ENCODE assay signal across 13 cellular contexts in genomic region chr1:5622412-5622811, GRCh38.
DNase-seq lines count a peak whose midpoint lies in the region; ATAC-seq and TF ChIP-seq lines count a peak whose summit lies in the region.
"Had no signal": no experiment of that assay in that cellular context is flagged by ENCODE, and none has a peak within 500 bp of the region (broad histone marks: within the 10 kb centered on the region; RNA-seq: fewer than 3 reads in every experiment).

No MANE protein-coding gene starts in this region.

- no peaks in the 10 kb centered on the region for H3K36me3 ChIP-seq in MG63
- no peaks in the 10 kb centered on the region for H3K36me3 ChIP-seq in gastroesophageal sphincter
- H3K36me3 ChIP-seq: HAP-1 had no signal

- H3K27me3 ChIP-seq in MG63: no peaks in the 10 kb centered on the region
- peaks cover 69% of the 10 kb centered on the region for H3K27me3 ChIP-seq in gastroesophageal sphincter

- no peak for TF ChIP-seq EP300 in gastroesophageal sphincter (IDR thresholded peaks at IDR 0.05)

- no peaks in the 10 kb centered on the region for H3K9me3 ChIP-seq in MG63
- peaks cover 0 to 5% (median 0%) of the 10 kb centered on the region in 3 donors for H3K9me3 ChIP-seq in gastroesophageal sphincter
- H3K9me3 ChIP-seq: HAP-1 had no signal

- no peak overlapping the region for H3K4me3 Mint-ChIP-seq in endothelial cell (ENCODE audit: unreplicated experiment)
- H3K4me3 Mint-ChIP-seq: CD4-positive, alpha-beta T cell had no signal

- DNase-seq in AG10803 (ENCODE audit: low read depth) (peak; percentile 38), MG63 (peak; percentile 30), epithelial cell of esophagus (ENCODE audit: low read depth) (peak; percentile 26), foreskin fibroblast (peak; percentile 10 to 31), endothelial cell (ENCODE audit: low spot score) (no peak)
- DNase-seq in activated CD4-positive, alpha-beta T cell treated with anti-CD3 and anti-CD28 coated beads for 48 hours: no peak
- DNase-seq: 8988T; C1 segment of cervical spinal cord; CD4-positive, alpha-beta T cell; DMS79 had no signal

- H3K4me3 ChIP-seq in AG10803 (ENCODE audit: low read length) (no peak overlapping the region), MG63 (no peak overlapping the region), epithelial cell of esophagus (ENCODE audit: low read length) (no peak overlapping the region), foreskin fibroblast (ENCODE audit: low read depth in 1 of 2, low read length in 2 of 2) (no peak overlapping the region), gastroesophageal sphincter (no peak overlapping the region)
- H3K4me3 ChIP-seq: HAP-1 had no signal

- no peak overlapping the region for H3K27ac ChIP-seq in gastroesophageal sphincter

- ATAC-seq in gastroesophageal sphincter: no peak
- no peak for ATAC-seq in GM21447 (IDR thresholded peaks at IDR 0.05; ENCODE audit: unreplicated experiment)

- no peak overlapping the region for H3K27ac Mint-ChIP-seq in endothelial cell (ENCODE audit: unreplicated experiment)
- H3K27ac Mint-ChIP-seq: CD4-positive, alpha-beta T cell had no signal

- peaks cover 8% of the 10 kb centered on the region for H3K27me3 Mint-ChIP-seq in endothelial cell (ENCODE audit: unreplicated experiment)

- H3K4me1 Mint-ChIP-seq in endothelial cell (ENCODE audit: unreplicated experiment): no peaks in the 10 kb centered on the region

- TF ChIP-seq POLR2A in gastroesophageal sphincter (IDR thresholded peaks at IDR 0.05): no peak

- no peaks in the 10 kb centered on the region for H3K36me3 Mint-ChIP-seq in endothelial cell (ENCODE audit: low read depth, unreplicated experiment)

- H3K4me1 ChIP-seq in gastroesophageal sphincter: no peaks in the 10 kb centered on the region
- H3K4me1 ChIP-seq: HAP-1 had no signal

- 60% methylated on average over 7 of the region's 7 CpGs for WGBS in gastroesophageal sphincter (ENCODE audit: low coverage in 1 of 2), 2 donors

- TF ChIP-seq CTCF in AG10803 (conservative IDR thresholded peaks at IDR 0.05; ENCODE audit: low read length) (no peak), epithelial cell of esophagus (IDR thresholded peaks at IDR 0.05; ENCODE audit: insufficient read depth, low read depth, low read length, missing control alignments) (no peak), foreskin fibroblast (IDR thresholded peaks at IDR 0.05; ENCODE audit: low read depth, low read length) (no peak), gastroesophageal sphincter (IDR thresholded peaks at IDR 0.05) (no peak), endothelial cell (IDR thresholded peaks at IDR 0.05; ENCODE audit: unreplicated experiment) (no peak)

- no peaks in the 10 kb centered on the region for H3K9me3 Mint-ChIP-seq in endothelial cell (ENCODE audit: unreplicated experiment)
- H3K9me3 Mint-ChIP-seq: CD4-positive, alpha-beta T cell had no signal

Comparison
In these comparisons a context has a peak if more than half of its experiments do, and no peak if none do; other contexts are left out.
1. DNase-seq: peak in AG10803 (single experiment), MG63 (single experiment), epithelial cell of esophagus (single experiment) and foreskin fibroblast (2 of 2); none in activated CD4-positive, alpha-beta T cell treated with anti-CD3 and anti-CD28 coated beads for 48 hours (single experiment) and endothelial cell (single experiment).